ENCODE assay signal across 11 cellular contexts in genomic region chr5:135937245-135937644, GRCh38. TPM values are rescaled to one million over a fixed set of nuclear protein-coding genes. Genes with fewer than 3 reads are reported as not detected.
"Had no signal": no experiment of that assay in that cellular context is flagged by ENCODE, and none has a peak within 500 bp of the region (broad histone marks: within the 10 kb centered on the region; RNA-seq: fewer than 3 reads in every experiment).

No MANE protein-coding gene starts in this region.

- H3K36me3 ChIP-seq: HAP-1 had no signal

- FAIRE-seq: HTR-8/SVneo had no signal

- H3K9me3 ChIP-seq: HAP-1 had no signal

- H3K9ac ChIP-seq: KMS-11 had no signal

- H3K4me1 ChIP-seq: HAP-1 had no signal

- ATAC-seq: GM23338, HCT116 had no signal

- H3K4me2 ChIP-seq: GM23338, KMS-11 had no signal

- H3K4me3 ChIP-seq: GM23338, HAP-1 had no signal

- DNase-seq: H7, HFFc6, Karpas-422, KBM-7 had no signal

- H3K27ac ChIP-seq: KMS-11 had no signal

- H2AFZ ChIP-seq: GM23338 had no signal

RNA-seq across cellular contexts. Expression of gene LECT2, which starts 17.5 kb away (rescaled TPM):
- total RNA-seq: GM23338, H4, H7, HFFc6, HT-29 had no signal

RNA-seq across cellular contexts. Expression of gene IL9, which starts 41.6 kb away (rescaled TPM):
- total RNA-seq: GM23338, H4, H7, HFFc6, HT-29 had no signal
- polyA plus RNA-seq: GM23338 had no signal
